In the genomic region with DNA sequence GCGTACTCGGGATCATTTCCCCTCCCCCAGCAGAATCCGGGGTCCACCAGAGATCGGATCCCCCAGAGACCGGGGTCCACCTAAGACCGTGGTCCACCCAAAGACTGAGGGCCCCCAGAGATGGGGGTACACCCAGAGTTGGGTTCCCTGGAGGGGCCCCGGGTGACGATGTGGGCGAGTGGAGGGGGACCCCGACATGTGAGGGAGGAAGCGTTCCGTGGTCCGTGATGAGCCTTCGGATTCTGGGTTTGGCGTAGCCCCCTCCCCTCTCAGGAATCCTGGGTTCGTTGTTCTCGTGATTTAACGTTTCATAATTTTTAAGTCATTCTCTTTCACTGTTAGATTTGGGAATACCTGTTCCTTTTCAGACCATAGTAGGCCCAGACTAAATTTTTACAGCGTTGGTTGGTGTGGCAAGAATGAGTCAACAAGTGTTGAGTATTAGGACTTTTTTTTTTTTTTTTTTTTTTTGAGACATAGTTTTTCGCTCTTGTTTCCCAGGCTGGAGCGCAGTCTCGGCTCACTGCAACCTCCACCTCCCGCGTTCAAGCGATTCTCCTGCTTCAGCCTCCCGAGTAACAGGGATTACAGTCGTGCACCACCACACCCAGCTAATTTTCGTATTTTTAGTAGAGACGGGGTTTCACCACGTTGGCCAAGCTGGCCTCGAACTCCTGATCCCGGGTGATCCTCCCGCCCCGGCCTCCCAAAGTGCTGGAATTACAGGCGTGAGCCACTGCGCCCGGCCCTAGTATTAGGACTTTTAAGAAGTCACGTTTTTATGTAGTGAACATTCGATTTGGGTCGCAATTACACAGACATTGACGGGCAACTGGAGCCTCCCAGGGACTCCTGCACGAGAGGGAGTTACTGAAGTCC, we compare ENCODE assay signal across 8 cellular contexts. TPM values are rescaled to one million over a fixed set of nuclear protein-coding genes. Genes with fewer than 3 reads are reported as not detected.
A peak's percentile ranks its signal among the peaks of the same experiment; 100 is the strongest.
DNase-seq lines count a peak whose midpoint lies in the region; ATAC-seq, FAIRE-seq and TF ChIP-seq lines count a peak whose summit lies in the region.

No MANE protein-coding gene starts in this region.

- H3K4me2 ChIP-seq in endothelial cell of umbilical vein (ENCODE audit: insufficient read depth, low read length): peak overlapping the region; percentile 72

- H3K9me3 Mint-ChIP-seq in neural crest cell: no peaks in the 10 kb centered on the region

- peak overlapping the region; percentile 88 for H3K27ac Mint-ChIP-seq in neural crest cell (ENCODE audit: unreplicated experiment)

- H3K27ac ChIP-seq in endothelial cell of umbilical vein (ENCODE audit: insufficient read depth, low read depth, low read length): peak overlapping the region; percentile 86

- no peak for TF ChIP-seq CTCF in AG10803 (conservative IDR thresholded peaks at IDR 0.05; ENCODE audit: low read length)
- no peak for TF ChIP-seq CTCF in endothelial cell of umbilical vein (IDR thresholded peaks at IDR 0.05; ENCODE audit: extremely low read depth in 1 of 2, insufficient read depth in 1 of 2, low read depth in 1 of 2, low read length in 2 of 2)
- TF ChIP-seq CTCF in neural crest cell (conservative IDR thresholded peaks at IDR 0.05): no peak

- H3K27me3 Mint-ChIP-seq in neural crest cell (ENCODE audit: low read depth): no peaks in the 10 kb centered on the region

- FAIRE-seq in endothelial cell of umbilical vein (lab: Jason Lieb, UNC): no peak

- peaks cover 4 to 12% of the 10 kb centered on the region in 2 experiments for H3K36me3 ChIP-seq in endothelial cell of umbilical vein (ENCODE audit: control insufficient read depth in 2 of 2, extremely low read depth in 1 of 2, insufficient read depth in 2 of 2, low read length in 2 of 2)

- H3K79me2 ChIP-seq in endothelial cell of umbilical vein (ENCODE audit: control insufficient read depth, insufficient read depth, low read length): peaks cover 49% of the 10 kb centered on the region

- TSS peak; percentile 56 for BruUV-seq in endothelial cell of umbilical vein (replicated peaks; lab: Mats Ljungman, UMichigan)

- intact Hi-C loops in endothelial cell of umbilical vein (cut with micrococcal nuclease): loop anchor here (1.0 to 5.0 kb wide), 4 partner anchors 45 to 478 kb away; partner anchors contain the start of genes IDI1 and LARP4B

- H3K4me3 ChIP-seq in AG10803 (ENCODE audit: low read length): peak overlapping the region; percentile 98
- H3K4me3 ChIP-seq in endothelial cell of umbilical vein (replicated peaks in 1 of 3; ENCODE audit: insufficient read depth in 1 of 3, low read depth in 1 of 3, low read length in 3 of 3): peak overlapping the region; percentile 76 to 94 (median 84)

- H3K4me3 Mint-ChIP-seq in neural crest cell: peak overlapping the region; percentile 99

- peak overlapping the region; percentile 20 for H2AFZ ChIP-seq in endothelial cell of umbilical vein (ENCODE audit: low read depth, low read length)

- H3K4me1 Mint-ChIP-seq in neural crest cell: peaks cover 25% of the 10 kb centered on the region

- no peaks in the 10 kb centered on the region for H3K9me3 ChIP-seq in endothelial cell of umbilical vein (replicated peaks; ENCODE audit: control insufficient read depth, insufficient read depth, low read length)

- CTCF ChIA-PET in endothelial cell of umbilical vein (lab: Charles Lee): interaction anchor here (1.1 to 1.8 kb wide), 2 partner anchors 14 to 18 kb away, joined by 3 to 5 read pairs; no protein-coding TSS in a partner anchor

- POLR2A ChIA-PET in endothelial cell of umbilical vein (lab: Charles Lee): no interaction called here

- peak; percentile 50 for DNase-seq in AG10803 (ENCODE audit: low read depth)
- peak; percentile 7 for DNase-seq in RPMI7951 (ENCODE audit: low read depth)
- peak; percentile 26 for DNase-seq in endothelial cell of umbilical vein (ENCODE audit: low read depth, low spot score)
- no peak for DNase-seq in neural crest cell (ENCODE audit: low read depth, low spot score)
- no peak for DNase-seq in KG1 (lab: John Stamatoyannopoulos, UW)
- no peak for DNase-seq in NK-92 (lab: John Stamatoyannopoulos, UW; ENCODE audit: unreplicated experiment)

- peaks cover 8% of the 10 kb centered on the region for H3K36me3 Mint-ChIP-seq in neural crest cell (ENCODE audit: low read depth)

- H3K9ac ChIP-seq in endothelial cell of umbilical vein (replicated peaks; ENCODE audit: extremely low read depth, insufficient read depth, low read length): peak overlapping the region; percentile 96

- ATAC-seq in GM21381 (IDR thresholded peaks at IDR 0.05; ENCODE audit: unreplicated experiment): peak; percentile 8
- ATAC-seq in HG02588 (IDR thresholded peaks at IDR 0.05; ENCODE audit: unreplicated experiment): no peak

- peaks cover 2% of the 10 kb centered on the region for H4K20me1 ChIP-seq in endothelial cell of umbilical vein (replicated peaks; ENCODE audit: control insufficient read depth, extremely low read depth, insufficient read depth, low read length)

- no peak for TF ChIP-seq POLR2A in endothelial cell of umbilical vein (IDR thresholded peaks at IDR 0.05; ENCODE audit: low read depth, low read length)

- H3K4me1 ChIP-seq in endothelial cell of umbilical vein (ENCODE audit: control insufficient read depth, extremely low read depth, insufficient read depth, low read length): peaks cover 13% of the 10 kb centered on the region

- dilution Hi-C loops in endothelial cell of umbilical vein (cut with MboI; ENCODE audit: extremely low pct_ligation_motif_present, low sequenced_read_pairs): no loop called here

- H3K27me3 ChIP-seq in endothelial cell of umbilical vein (ENCODE audit: control insufficient read depth in 2 of 2, insufficient read depth in 2 of 2, low read length in 2 of 2): no peaks in the 10 kb centered on the region

- H3K9me1 ChIP-seq in endothelial cell of umbilical vein (replicated peaks; ENCODE audit: control insufficient read depth, extremely low read depth, insufficient read depth, low read length): no peaks in the 10 kb centered on the region

TF ChIP-seq in endothelial cell of umbilical vein, 7 proteins besides CTCF, POLR2A, EP300 and RAD21:
- TF ChIP-seq FOS (IDR thresholded peaks at IDR 0.05; ENCODE audit: borderline replicate concordance, insufficient read depth, low read length) (no peak), GATA2 (IDR thresholded peaks at IDR 0.05; ENCODE audit: insufficient read depth, insufficient read length, low read depth, low read length) (no peak), JUN (IDR thresholded peaks at IDR 0.05; ENCODE audit: borderline replicate concordance, insufficient read depth, insufficient read length, low read depth) (no peak)
TF ChIP-seq in endothelial cell of umbilical vein: peak in this region for 0.

RNA-seq across cellular contexts. Expression of gene GTPBP4, which starts 0.7 kb away (rescaled TPM):
- total RNA-seq in RPMI7951 (2014; rRNA removed; shearing (Covaris generic)): 39.4 and 42.7 TPM in 2 replicates
- total RNA-seq in endothelial cell of umbilical vein: 68.9 and 69.3 TPM in 2 replicates
- polyA plus RNA-seq in endothelial cell of umbilical vein: 10.4 and 12.4 TPM in 2 replicates
- polyA plus RNA-seq in endothelial cell of umbilical vein (2011; cell fraction: cytosol; rRNA removed): 19.6 and 25.9 TPM in 2 replicates
- 84.3 and 97.3 TPM in 2 replicates for polyA plus RNA-seq in endothelial cell of umbilical vein (2011; cell fraction: nucleus; rRNA removed)
- 46.9 and 55.9 TPM in 2 replicates for polyA plus RNA-seq in endothelial cell of umbilical vein (2012)
- polyA minus RNA-seq in endothelial cell of umbilical vein: 44.7 and 45.2 TPM in 2 replicates
- 16.5 TPM for polyA minus RNA-seq in endothelial cell of umbilical vein (2011; cell fraction: cytosol; rRNA and poly(A)+ RNA removed)
- polyA minus RNA-seq in endothelial cell of umbilical vein (2011; cell fraction: nucleus; rRNA and poly(A)+ RNA removed): 44.6 and 45.0 TPM in 2 replicates
- 69.6 and 79.8 TPM in 2 replicates for total RNA-seq in neural crest cell

RNA-seq across cellular contexts. Expression of gene IDI2, which starts 36.8 kb away (rescaled TPM):
- not detected in 2 replicates for total RNA-seq in RPMI7951 (2014; rRNA removed; shearing (Covaris generic))
- total RNA-seq in endothelial cell of umbilical vein (not detected in 2 replicates), neural crest cell (not detected in 2 replicates)
- not detected in 2 replicates for polyA plus RNA-seq in endothelial cell of umbilical vein
- polyA plus RNA-seq in endothelial cell of umbilical vein (2011; cell fraction: cytosol; rRNA removed): not detected in 2 replicates
- polyA plus RNA-seq in endothelial cell of umbilical vein (2011; cell fraction: nucleus; rRNA removed): not detected in 2 replicates
- not detected in 2 replicates for polyA plus RNA-seq in endothelial cell of umbilical vein (2012)
- polyA minus RNA-seq in endothelial cell of umbilical vein: not detected in 2 replicates
- not detected for polyA minus RNA-seq in endothelial cell of umbilical vein (2011; cell fraction: cytosol; rRNA and poly(A)+ RNA removed)
- polyA minus RNA-seq in endothelial cell of umbilical vein (2011; cell fraction: nucleus; rRNA and poly(A)+ RNA removed): not detected in 2 replicates

RNA-seq across cellular contexts. Expression of gene LARP4B, which starts 57.4 kb away (rescaled TPM):
- 28.8 and 32.7 TPM in 2 replicates for total RNA-seq in RPMI7951 (2014; rRNA removed; shearing (Covaris generic))
- total RNA-seq in endothelial cell of umbilical vein (101 TPM in 2 replicates), neural crest cell (75.2 and 75.4 TPM in 2 replicates)
- polyA plus RNA-seq in endothelial cell of umbilical vein: 22.9 and 27.4 TPM in 2 replicates
- polyA plus RNA-seq in endothelial cell of umbilical vein (2011; cell fraction: cytosol; rRNA removed): 23.0 and 26.8 TPM in 2 replicates
- 98.7 and 106 TPM in 2 replicates for polyA plus RNA-seq in endothelial cell of umbilical vein (2011; cell fraction: nucleus; rRNA removed)
- 33.7 and 34.0 TPM in 2 replicates for polyA plus RNA-seq in endothelial cell of umbilical vein (2012)
- polyA minus RNA-seq in endothelial cell of umbilical vein: 115 and 135 TPM in 2 replicates
- 44.7 TPM for polyA minus RNA-seq in endothelial cell of umbilical vein (2011; cell fraction: cytosol; rRNA and poly(A)+ RNA removed)
- 132 and 144 TPM in 2 replicates for polyA minus RNA-seq in endothelial cell of umbilical vein (2011; cell fraction: nucleus; rRNA and poly(A)+ RNA removed)

Comparison
In these comparisons a context has a peak if more than half of its experiments do, and no peak if none do; other contexts are left out.
1. DNase-seq: peak in AG10803 (single experiment), RPMI7951 (single experiment) and endothelial cell of umbilical vein (single experiment); none in neural crest cell (single experiment), KG1 (single experiment) and NK-92 (single experiment).